ENCODE assay signal across 19 cellular contexts in the genomic region with DNA sequence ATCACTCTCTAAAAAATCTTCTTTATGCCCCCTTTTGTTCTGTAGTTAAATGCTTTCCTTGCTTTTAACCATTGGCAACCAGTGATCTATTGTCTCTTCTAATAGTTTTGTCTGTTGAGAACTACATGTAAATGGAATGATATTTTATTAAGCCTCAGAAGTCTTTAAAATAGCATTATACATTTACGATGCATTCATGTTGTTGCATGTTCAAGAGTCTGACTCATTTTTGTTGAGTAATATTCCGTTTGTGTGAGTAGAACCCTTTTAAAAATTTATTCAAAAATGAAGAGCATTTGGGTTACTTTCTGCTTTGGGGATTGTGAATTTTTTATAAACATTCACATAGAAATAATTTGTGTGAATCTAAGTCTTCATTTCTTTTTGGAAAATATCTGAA.
"Had no signal": no experiment of that assay in that cellular context is flagged by ENCODE, and none has a peak within 500 bp of the region (broad histone marks: within the 10 kb centered on the region; RNA-seq: fewer than 3 reads in every experiment).

No MANE protein-coding gene starts in this region.

- H3K4me3 ChIP-seq: heart left ventricle, spleen, testis, tibial nerve, upper lobe of right lung, vagina had no signal

- H3K4me3 Mint-ChIP-seq: endodermal cell; natural killer cell; neural crest cell; stimulated activated memory B cell treated with anti-CD40 and anti-IgM and Interleukin-4, amounts not matched to agents 10 μg/mL and 1 μg/mL and 100 μg/mL, for 72 hours; stimulated activated naive CD8-positive, alpha-beta T cell treated with anti-CD3 and anti-CD28 coated beads, Interleukin-15, amount 100 ng/mL, for 72 hours had no signal

- H3K27ac Mint-ChIP-seq: endodermal cell; natural killer cell; stimulated activated memory B cell treated with anti-CD40 and anti-IgM and Interleukin-4, amounts not matched to agents 10 μg/mL and 1 μg/mL and 100 μg/mL, for 72 hours had no signal

- H3K4me1 Mint-ChIP-seq: natural killer cell; neural crest cell; stimulated activated memory B cell treated with anti-CD40 and anti-IgM and Interleukin-4, amounts not matched to agents 10 μg/mL and 1 μg/mL and 100 μg/mL, for 72 hours; stimulated activated naive CD8-positive, alpha-beta T cell treated with anti-CD3 and anti-CD28 coated beads, Interleukin-15, amount 100 ng/mL, for 72 hours had no signal

- DNase-seq: effector CD4-positive, alpha-beta T cell; endodermal cell; heart left ventricle; hypothalamus; kidney glomerular epithelial cell; natural killer cell; posterior cingulate gyrus; spleen; stimulated activated CD4-positive, alpha-beta T cell treated with anti-CD3 and anti-CD28 coated beads, Interleukin-15, amount 100 ng/mL, for 24 hours; stimulated activated CD4-positive, alpha-beta T cell treated with anti-CD3 and anti-CD28 coated beads, Interleukin-1b, Interleukin-23, amount 100 ng/mL, for 48 hours; stimulated activated CD4-positive, alpha-beta T cell treated with anti-CD3 and anti-CD28 coated beads, Interleukin-4, amount 100 ng/mL, for 24 hours; stimulated activated naive CD8-positive, alpha-beta T cell treated with anti-CD3 and anti-CD28 coated beads, Interleukin-15, amount 100 ng/mL, for 72 hours; testis; upper lobe of right lung had no signal

- H3K9me3 ChIP-seq: testis, tibial nerve, upper lobe of right lung, vagina had no signal

- H3K36me3 ChIP-seq: heart left ventricle, spleen, tibial nerve, upper lobe of right lung, vagina had no signal

- H3K9me3 Mint-ChIP-seq: neural crest cell; stimulated activated memory B cell treated with anti-CD40 and anti-IgM and Interleukin-4, amounts not matched to agents 10 μg/mL and 1 μg/mL and 100 μg/mL, for 72 hours; stimulated activated naive CD8-positive, alpha-beta T cell treated with anti-CD3 and anti-CD28 coated beads, Interleukin-15, amount 100 ng/mL, for 72 hours had no signal

- ATAC-seq: heart left ventricle; natural killer cell; sciatic nerve; stimulated activated memory B cell treated with anti-CD40 and anti-IgM and Interleukin-4, amounts not matched to agents 10 μg/mL and 1 μg/mL and 100 μg/mL, for 72 hours; stimulated activated naive CD8-positive, alpha-beta T cell treated with anti-CD3 and anti-CD28 coated beads, Interleukin-15, amount 100 ng/mL, for 72 hours; upper lobe of right lung had no signal

- H3K27me3 ChIP-seq: heart left ventricle, spleen, testis, tibial nerve, upper lobe of right lung, vagina had no signal

- H3K36me3 Mint-ChIP-seq: stimulated activated memory B cell treated with anti-CD40 and anti-IgM and Interleukin-4, amounts not matched to agents 10 μg/mL and 1 μg/mL and 100 μg/mL, for 72 hours had no signal

- H3K27me3 Mint-ChIP-seq: stimulated activated memory B cell treated with anti-CD40 and anti-IgM and Interleukin-4, amounts not matched to agents 10 μg/mL and 1 μg/mL and 100 μg/mL, for 72 hours; stimulated activated naive CD8-positive, alpha-beta T cell treated with anti-CD3 and anti-CD28 coated beads, Interleukin-15, amount 100 ng/mL, for 72 hours had no signal

- H3K27ac ChIP-seq: heart left ventricle, spleen, testis, tibial nerve, upper lobe of right lung, vagina had no signal

- H3K4me1 ChIP-seq: heart left ventricle, spleen, testis, tibial nerve, upper lobe of right lung, vagina had no signal
